15 cellular contexts compared by ENCODE assay signal in the genomic region with DNA sequence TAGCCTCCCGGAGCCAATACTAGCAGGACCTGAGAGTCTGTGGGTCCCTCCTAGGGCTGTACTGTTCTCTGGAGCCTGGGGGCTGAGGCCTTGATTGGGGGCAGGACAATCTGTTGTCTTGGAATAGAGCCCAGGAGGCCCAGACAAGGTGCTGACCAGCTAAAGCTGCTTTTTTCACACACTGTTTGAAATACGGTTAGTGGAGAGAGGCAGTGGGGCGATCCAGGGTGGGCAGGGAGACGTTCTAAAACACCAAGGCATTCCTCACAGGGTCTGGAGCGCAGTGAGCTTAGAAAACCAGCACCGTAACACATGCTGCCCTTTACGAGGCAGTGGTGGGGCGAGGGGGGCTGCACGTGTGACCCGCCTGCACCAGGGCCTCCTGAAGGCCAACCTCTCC. TPM values are rescaled to one million over a fixed set of nuclear protein-coding genes. Genes with fewer than 3 reads are reported as not detected.
DNase-seq lines count a peak whose midpoint lies in the region; ATAC-seq and TF ChIP-seq lines count a peak whose summit lies in the region.
"Had no signal": no experiment of that assay in that cellular context is flagged by ENCODE, and none has a peak within 500 bp of the region (broad histone marks: within the 10 kb centered on the region; RNA-seq: fewer than 3 reads in every experiment).

No MANE protein-coding gene starts in this region.

- H3K9me3 Mint-ChIP-seq in H9 (no peaks in the 10 kb centered on the region), WTC11 (0 out of 2 replicates have a peak, but pooled peaks cover 3% of the 10 kb centered on the region)
- no peaks in the 10 kb centered on the region for H3K9me3 Mint-ChIP-seq in activated naive CD4-positive, alpha-beta T cell treated with anti-CD3 and anti-CD28 coated beads, Interleukin-2, amount 50 U/mL, for 72 hours
- H3K9me3 Mint-ChIP-seq in naive thymus-derived CD8-positive, alpha-beta T cell, result no peaks in the 10 kb centered on the region
- H3K9me3 Mint-ChIP-seq: CD4-positive, alpha-beta memory T cell had no signal

- H3K79me1 ChIP-seq in H9 (ENCODE audit: insufficient read depth, low read depth, low read length, poor library complexity, severe bottlenecking), result peaks cover 3% of the 10 kb centered on the region

- H3K4me3 Mint-ChIP-seq in H9, result peak overlapping the region in 1 of 2 experiments; percentile 33; a peak in 2 of 5 replicates
- H3K4me3 Mint-ChIP-seq in WTC11, result no peak overlapping the region
- no peak overlapping the region for H3K4me3 Mint-ChIP-seq in naive thymus-derived CD8-positive, alpha-beta T cell
- H3K4me3 Mint-ChIP-seq: CD4-positive, alpha-beta memory T cell had no signal

- no peak overlapping the region for H3K4me2 ChIP-seq in H9 (ENCODE audit: insufficient read depth, insufficient read length, low read length)

- TF ChIP-seq CTCF in H9 (conservative IDR thresholded peaks at IDR 0.05), result no peak
- TF ChIP-seq CTCF in WTC11 (IDR thresholded peaks at IDR 0.05), result no peak
- no peak for TF ChIP-seq CTCF in left ventricle myocardium inferior (IDR thresholded peaks at IDR 0.05; ENCODE audit: borderline replicate concordance)
- no peak for TF ChIP-seq CTCF in sigmoid colon (IDR thresholded peaks at IDR 0.05)

- no peak overlapping the region for H2BK5ac ChIP-seq in H9 (ENCODE audit: insufficient read length, low read length)

- H4K20me1 ChIP-seq in H9 (ENCODE audit: control insufficient read depth, insufficient read depth, insufficient read length), result peaks cover 7% of the 10 kb centered on the region

- no CpG with 5 or more reads among the region's 10 CpGs for WGBS in H9 (ENCODE audit: extremely low coverage, insufficient read length, low lambda C conversion rate)
- 82 to 88% methylated on average over 10 of the region's 10 CpGs for WGBS in sigmoid colon, 2 donors

- H3K27ac ChIP-seq in H9 (ENCODE audit: insufficient read length, low read depth, low read length) (no peak overlapping the region), left ventricle myocardium inferior (replicated peaks) (peak overlapping the region; percentile 70), sigmoid colon (peak overlapping the region in 3 of 4 donors; percentile 57 to 70 (median 66))
- H3K27ac ChIP-seq: ascending aorta, psoas muscle had no signal

- H3K27me3 Mint-ChIP-seq in H9 (ENCODE audit: low read depth) (peaks cover 2% of the 10 kb centered on the region; the same call in 1 of the 2 replicates), WTC11 (ENCODE audit: low read depth) (no peaks in the 10 kb centered on the region)
- H3K27me3 Mint-ChIP-seq in naive thymus-derived CD8-positive, alpha-beta T cell, result no peaks in the 10 kb centered on the region
- H3K27me3 Mint-ChIP-seq: CD4-positive, alpha-beta memory T cell had no signal

- no peak overlapping the region for H3K56ac ChIP-seq in H9 (ENCODE audit: insufficient read length, low read depth, low read length)

- H3T11ph ChIP-seq in H9 (ENCODE audit: low read length), result no peak overlapping the region

- no peak overlapping the region for H4K8ac ChIP-seq in H9 (replicated peaks; ENCODE audit: insufficient read length, low read depth, low read length)

- no peaks in the 10 kb centered on the region for H3K27me3 ChIP-seq in H9 (ENCODE audit: insufficient read depth, low read length)
- H3K27me3 ChIP-seq in left ventricle myocardium inferior (ENCODE audit: low read depth), result no peaks in the 10 kb centered on the region
- H3K27me3 ChIP-seq in sigmoid colon, result no peaks in the 10 kb centered on the region
- H3K27me3 ChIP-seq: ascending aorta, stomach had no signal

- no peak overlapping the region for H2AK5ac ChIP-seq in H9 (ENCODE audit: insufficient read length, low read length)

- H3K9me3 ChIP-seq in H9 (ENCODE audit: control insufficient read depth, low read depth, low read length) (no peaks in the 10 kb centered on the region), left ventricle myocardium inferior (replicated peaks) (no peaks in the 10 kb centered on the region), sigmoid colon (no peaks in the 10 kb centered on the region)
- H3K9me3 ChIP-seq: ascending aorta, psoas muscle, stomach had no signal

- no peak overlapping the region for H4K5ac ChIP-seq in H9 (ENCODE audit: insufficient read length, low read depth, low read length)

- peak overlapping the region; percentile 32; the same call in 1 of the 2 replicates for H3K14ac ChIP-seq in H9 (ENCODE audit: insufficient read depth, low read length)

- H3K18ac ChIP-seq in H9 (ENCODE audit: insufficient read length, low read depth, low read length), result no peak overlapping the region

- ATAC-seq in WTC11 (no peak), HG03442 (IDR thresholded peaks at IDR 0.05; ENCODE audit: unreplicated experiment) (no peak), GM19455 (IDR thresholded peaks at IDR 0.05; ENCODE audit: unreplicated experiment) (no peak)
- no peak for ATAC-seq in activated naive CD4-positive, alpha-beta T cell treated with anti-CD3 and anti-CD28 coated beads, Interleukin-2, amount 50 U/mL, for 72 hours
- no peak for ATAC-seq in naive thymus-derived CD8-positive, alpha-beta T cell

- no peak overlapping the region for H2BK15ac ChIP-seq in H9 (ENCODE audit: low read depth, low read length)

- H3K23ac ChIP-seq in H9 (ENCODE audit: insufficient read length, low read depth, low read length), result no peak overlapping the region

- no peak overlapping the region for H2AFZ ChIP-seq in H9 (ENCODE audit: low read length)

- no peak for TF ChIP-seq POLR2A in sigmoid colon (IDR thresholded peaks at IDR 0.05)

- H3K36me3 Mint-ChIP-seq in H9 (ENCODE audit: insufficient read depth in 1 of 3, low read depth in 3 of 3) (peaks cover 9 to 27% (median 24%) of the 10 kb centered on the region in 3 experiments), WTC11 (peaks cover 10% of the 10 kb centered on the region)
- H3K36me3 Mint-ChIP-seq in activated naive CD4-positive, alpha-beta T cell treated with anti-CD3 and anti-CD28 coated beads, Interleukin-2, amount 50 U/mL, for 72 hours, result peaks cover 6 to 13% of the 10 kb centered on the region in 2 donors
- peaks cover 0 to 26% (median 2%) of the 10 kb centered on the region in 3 donors for H3K36me3 Mint-ChIP-seq in naive thymus-derived CD8-positive, alpha-beta T cell

- no peak overlapping the region for H2BK120ac ChIP-seq in H9 (ENCODE audit: low read depth, low read length, poor library complexity, severe bottlenecking)

- no peaks in the 10 kb centered on the region for H3K36me3 ChIP-seq in left ventricle myocardium inferior
- H3K36me3 ChIP-seq in sigmoid colon, result no peaks in the 10 kb centered on the region

- no peak overlapping the region for H2BK20ac ChIP-seq in H9 (ENCODE audit: low read depth, low read length, poor library complexity, severe bottlenecking)

- peak overlapping the region; percentile 94 to 96 (median 95); a peak in 5 of 7 replicates for H3K27ac Mint-ChIP-seq in H9
- peak overlapping the region; percentile 88 for H3K27ac Mint-ChIP-seq in WTC11
- peak overlapping the region in 1 of 2 donors; percentile 65 for H3K27ac Mint-ChIP-seq in activated naive CD4-positive, alpha-beta T cell treated with anti-CD3 and anti-CD28 coated beads, Interleukin-2, amount 50 U/mL, for 72 hours
- H3K27ac Mint-ChIP-seq in naive thymus-derived CD8-positive, alpha-beta T cell, result peak overlapping the region in 3 of 10 donors; percentile 10 to 62 (median 25)

- POLR2A ChIA-PET in WTC11 (lab: Charles Lee), result no interaction called here
- POLR2A ChIA-PET in naive thymus-derived CD8-positive, alpha-beta T cell (lab: Charles Lee), result interaction anchor here (1.1 kb wide), 1 partner anchor 45 kb away, joined by 4 read pairs; no protein-coding TSS in a partner anchor

- H3K4ac ChIP-seq in H9 (ENCODE audit: low read depth, low read length), result no peak overlapping the region

- no peaks in the 10 kb centered on the region for H3K23me2 ChIP-seq in H9 (ENCODE audit: insufficient read length, low read depth, low read length, poor library complexity, severe bottlenecking)

- H4K91ac ChIP-seq in H9 (ENCODE audit: insufficient read length, low read depth, low read length), result no peak overlapping the region

- H3K9ac ChIP-seq in H9 (ENCODE audit: extremely low read depth, insufficient read length, low read length), result no peak overlapping the region

- no peak for DNase-seq in H9
- no peak for DNase-seq in WTC11 (ENCODE audit: low spot score)
- no peak for DNase-seq in left ventricle myocardium inferior
- peak; percentile 65 for DNase-seq in sigmoid colon
- DNase-seq in activated naive CD4-positive, alpha-beta T cell treated with anti-CD3 and anti-CD28 coated beads, Interleukin-2, amount 50 U/mL, for 72 hours (ENCODE audit: low spot score in 2 of 2), result no peak
- DNase-seq in naive thymus-derived CD8-positive, alpha-beta T cell, result no peak
- DNase-seq: CD4-positive, alpha-beta memory T cell; NCI-H1930; psoas muscle; stimulated activated CD4-positive, alpha-beta T cell treated with anti-CD3 and anti-CD28 coated beads, Interleukin-4, amount 100 ng/mL, for 1 hour; stomach had no signal

- CTCF ChIA-PET in WTC11 (lab: Charles Lee), result interaction anchor here (1.0 to 3.0 kb wide), 12 partner anchors 8 to 135 kb away, joined by 3 to 113 read pairs (median 8); no protein-coding TSS in a partner anchor

- peaks cover 60 to 76% of the 10 kb centered on the region in 2 experiments for H3K4me1 Mint-ChIP-seq in H9
- peaks cover 85% of the 10 kb centered on the region for H3K4me1 Mint-ChIP-seq in WTC11
- peaks cover 22 to 59% (median 56%) of the 10 kb centered on the region in 4 donors for H3K4me1 Mint-ChIP-seq in naive thymus-derived CD8-positive, alpha-beta T cell

- intact Hi-C loops in left ventricle myocardium inferior (cut with micrococcal nuclease), result no loop called here
- intact Hi-C loops in sigmoid colon (cut with DNase I), result loop anchor here (2.0 to 5.0 kb wide), 2 partner anchors 21 to 68 kb away; no protein-coding TSS in a partner anchor

- H2BK12ac ChIP-seq in H9 (ENCODE audit: insufficient read length, low read depth, low read length), result no peak overlapping the region

- H3K4me1 ChIP-seq in H9 (ENCODE audit: insufficient read depth, low read length), result peaks cover 14% of the 10 kb centered on the region; the same call in 1 of the 2 replicates
- H3K4me1 ChIP-seq in left ventricle myocardium inferior, result peaks cover 66% of the 10 kb centered on the region
- peaks cover 0 to 35% (median 32%) of the 10 kb centered on the region in 4 donors for H3K4me1 ChIP-seq in sigmoid colon

- H3K79me2 ChIP-seq in H9 (ENCODE audit: insufficient read depth, low read length), result peaks cover 22% of the 10 kb centered on the region; the same call in 1 of the 2 replicates

- peak overlapping the region; percentile 17 for H3K4me3 ChIP-seq in left ventricle myocardium inferior
- H3K4me3 ChIP-seq in sigmoid colon, result no peak overlapping the region
- H3K4me3 ChIP-seq: ascending aorta, lung, psoas muscle, stomach had no signal

- TF ChIP-seq EP300 in sigmoid colon (IDR thresholded peaks at IDR 0.05), result no peak

TF ChIP-seq in WTC11, 78 proteins besides CTCF, POLR2A, EP300 and RAD21 (continues in another document):
- no peak for TF ChIP-seq EMX1 (CRISPR knock-in tag; IDR thresholded peaks at IDR 0.05)

RNA-seq across cellular contexts. Expression of gene EHMT1, which starts 55.1 kb away (rescaled TPM):
- 112 and 121 TPM in 2 replicates for total RNA-seq in H9 (2021)
- 152 to 170 TPM (median 154 TPM) in 3 replicates for total RNA-seq in WTC11 (2021)
- total RNA-seq in left ventricle myocardium inferior, result 31.3 TPM
- 10 to 100 TPM; 60.4 to 91.4 (median 70.7) TPM for total RNA-seq in sigmoid colon
- 10 to 100 TPM; 19.2 to 54.9 (median 28.2) TPM for polyA plus RNA-seq in sigmoid colon
- total RNA-seq in activated naive CD4-positive, alpha-beta T cell treated with anti-CD3 and anti-CD28 coated beads, Interleukin-2, amount 50 U/mL, for 72 hours, result 10 to 100 TPM; 80.4 to 85.0 TPM
- total RNA-seq in naive thymus-derived CD8-positive, alpha-beta T cell, result 100 to 1,000 TPM; 111 to 113 TPM
- 10 to 100 TPM; 20.9 to 34.4 (median 23.0) TPM for polyA plus RNA-seq in naive thymus-derived CD8-positive, alpha-beta T cell
